In genomic region chr19:3098515-3099346, GRCh38 we compare ENCODE assay signal across 9 cellular contexts. TPM values are rescaled to one million over a fixed set of nuclear protein-coding genes. Genes with fewer than 3 reads are reported as not detected.
A peak's percentile ranks its signal among the peaks of the same experiment; 100 is the strongest.
DNase-seq lines count a peak whose midpoint lies in the region; ATAC-seq, FAIRE-seq and TF ChIP-seq lines count a peak whose summit lies in the region.
"Had no signal": no experiment of that assay in that cellular context is flagged by ENCODE, and none has a peak within 500 bp of the region (broad histone marks: within the 10 kb centered on the region; RNA-seq: fewer than 3 reads in every experiment).

No MANE protein-coding gene starts in this region.

- peaks cover 34% of the 10 kb centered on the region for H3K4me1 Mint-ChIP-seq in activated T-cell treated with anti-CD3 and anti-CD28 coated beads, Interleukin-2, amount 50 U/mL, for 4 hours (ENCODE audit: low read depth)

- H3K36me3 ChIP-seq in psoas muscle (ENCODE audit: insufficient read depth in 1 of 2, low read depth in 1 of 2) = no peaks in the 10 kb centered on the region

- TF ChIP-seq CTCF in D721Med (IDR thresholded peaks at IDR 0.05; ENCODE audit: insufficient read depth, missing control alignments) (no peak), psoas muscle (IDR thresholded peaks at IDR 0.05) (no peak)

- H3K9me3 Mint-ChIP-seq in activated T-cell treated with anti-CD3 and anti-CD28 coated beads, Interleukin-2, amount 50 U/mL, for 4 hours = no peaks in the 10 kb centered on the region

- intact Hi-C loops in psoas muscle (cut with DNase I) = no loop called here

- peaks cover 66% of the 10 kb centered on the region for H3K4me1 ChIP-seq in psoas muscle

- H3K27ac ChIP-seq in psoas muscle = peak overlapping the region; percentile 86
- H3K27ac ChIP-seq: epithelial cell of prostate had no signal

- no peak for FAIRE-seq in D721Med (lab: Jason Lieb, UNC)
- FAIRE-seq in frontal cortex (lab: Jason Lieb, UNC) = no peak

- H3K4me3 ChIP-seq in psoas muscle = peak overlapping the region; percentile 98

- no peak for ATAC-seq in activated T-cell treated with anti-CD3 and anti-CD28 coated beads, Interleukin-2, amount 50 U/mL, for 4 hours
- ATAC-seq in psoas muscle (peak; percentile 24 to 54 (median 37)), HG03175 (IDR thresholded peaks at IDR 0.05; ENCODE audit: unreplicated experiment) (no peak), GM21390 (IDR thresholded peaks at IDR 0.05; ENCODE audit: unreplicated experiment) (no peak)

- no peaks in the 10 kb centered on the region for H3K9me3 ChIP-seq in psoas muscle

- DNase-seq in D721Med (ENCODE audit: insufficient read length, low spot score) = peak; percentile 17
- DNase-seq in activated T-cell treated with anti-CD3 and anti-CD28 coated beads, Interleukin-2, amount 50 U/mL, for 4 hours = no peak
- peak; percentile 35 to 60 for DNase-seq in frontal cortex (ENCODE audit: low spot score in 2 of 2)
- DNase-seq in psoas muscle = peak; percentile 74 to 87
- no peak for DNase-seq in Ammon's horn (ENCODE audit: low spot score)
- no peak for DNase-seq in activated naive CD4-positive, alpha-beta T cell (lab: John Stamatoyannopoulos, UW)

- peak overlapping the region; percentile 70 for H3K4me3 Mint-ChIP-seq in activated T-cell treated with anti-CD3 and anti-CD28 coated beads, Interleukin-2, amount 50 U/mL, for 4 hours

- peaks cover 19% of the 10 kb centered on the region for H3K27me3 Mint-ChIP-seq in activated T-cell treated with anti-CD3 and anti-CD28 coated beads, Interleukin-2, amount 50 U/mL, for 4 hours (ENCODE audit: low read depth)

- 10 to 13% (median 12%) methylated on average over 37 to 40 of the region's 40 CpGs for WGBS in psoas muscle, 3 donors

- H3K27me3 ChIP-seq in psoas muscle (ENCODE audit: insufficient read depth in 3 of 3, low read length in 2 of 3) = no peaks in the 10 kb centered on the region

- H3K36me3 Mint-ChIP-seq in activated T-cell treated with anti-CD3 and anti-CD28 coated beads, Interleukin-2, amount 50 U/mL, for 4 hours (ENCODE audit: insufficient read depth) = no peaks in the 10 kb centered on the region

RNA-seq across cellular contexts. Expression of gene GNA11, which starts 4.6 kb away (rescaled TPM):
- 10 to 100 TPM in 2 of 3 donors, 1 to 10 TPM in 1; 8.0 to 13.5 (median 11.0) TPM for total RNA-seq in activated T-cell treated with anti-CD3 and anti-CD28 coated beads, Interleukin-2, amount 50 U/mL, for 4 hours
- total RNA-seq in frontal cortex = 48.1 TPM
- total RNA-seq in psoas muscle = 10 to 100 TPM; 46.7 to 62.4 (median 52.0) TPM
- 10 to 100 TPM; 32.9 to 85.2 (median 33.4) TPM for polyA plus RNA-seq in psoas muscle

RNA-seq across cellular contexts. Expression of gene TLE5, which starts 36.4 kb away (rescaled TPM):
- total RNA-seq in activated T-cell treated with anti-CD3 and anti-CD28 coated beads, Interleukin-2, amount 50 U/mL, for 4 hours = 100 to 1,000 TPM; 232 to 275 (median 258) TPM
- total RNA-seq in frontal cortex = 97.4 TPM
- 100 to 1,000 TPM; 390 to 607 (median 551) TPM for total RNA-seq in psoas muscle
- polyA plus RNA-seq in psoas muscle = 100 to 1,000 TPM; 450 to 786 (median 780) TPM

RNA-seq across cellular contexts. Expression of gene GNA15, which starts 37.1 kb away (rescaled TPM):
- total RNA-seq in activated T-cell treated with anti-CD3 and anti-CD28 coated beads, Interleukin-2, amount 50 U/mL, for 4 hours = 10 to 100 TPM in 2 of 3 donors, 1 to 10 TPM in 1; 8.8 to 19.9 (median 11.3) TPM
- total RNA-seq in frontal cortex = 0.82 TPM
- total RNA-seq in psoas muscle = 1 to 10 TPM in 3 of 4 donors, under 1 TPM in 1; 0.91 to 1.9 (median 1.3) TPM
- polyA plus RNA-seq in psoas muscle = under 1 TPM; 0.18 to 0.56 (median 0.31) TPM

Comparison
In these comparisons a context has a peak if more than half of its experiments do, and no peak if none do; other contexts are left out.
1. DNase-seq: peak in D721Med (single experiment), frontal cortex (2 of 2) and psoas muscle (2 of 2); none in activated T-cell treated with anti-CD3 and anti-CD28 coated beads, Interleukin-2, amount 50 U/mL, for 4 hours (single experiment), Ammon's horn (single experiment) and activated naive CD4-positive, alpha-beta T cell (0 of 4).
2. ATAC-seq: peak in psoas muscle (4 of 4); none in activated T-cell treated with anti-CD3 and anti-CD28 coated beads, Interleukin-2, amount 50 U/mL, for 4 hours (0 of 2), HG03175 (single experiment) and GM21390 (single experiment).